1 cellular context compared by ENCODE assay signal in the genomic region with DNA sequence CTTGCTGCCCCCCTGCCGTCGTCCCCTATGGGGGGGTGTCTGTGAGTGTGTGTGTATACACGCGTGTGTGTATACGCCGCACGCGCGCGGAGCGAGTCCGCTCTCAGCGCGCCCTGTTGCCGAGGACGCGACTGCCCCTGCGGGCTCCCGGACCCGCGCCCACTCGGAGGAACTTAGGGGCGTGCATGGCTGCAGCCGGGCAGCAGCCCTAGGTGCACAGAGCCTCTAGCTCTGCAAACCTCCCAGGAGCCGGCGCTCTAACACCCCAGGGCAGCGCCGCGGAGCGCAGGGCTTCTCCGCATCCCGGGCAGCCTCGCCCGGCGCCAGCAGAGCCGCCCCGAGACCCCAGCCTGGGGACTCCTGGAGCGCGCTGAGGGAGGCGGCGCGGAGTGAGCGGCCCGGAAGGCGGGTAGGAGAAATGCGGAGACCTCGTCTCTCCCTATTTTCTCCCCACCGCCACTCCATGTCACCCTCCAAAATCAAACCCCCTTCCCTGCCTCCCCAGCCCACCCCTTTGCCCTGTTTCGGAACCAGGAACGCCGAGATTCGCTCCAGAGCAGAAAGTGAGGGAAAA.
TF ChIP-seq lines count a peak whose summit lies in the region.

No MANE protein-coding gene starts in this region.

TF ChIP-seq in WTC11, 78 proteins besides CTCF, POLR2A, EP300 and RAD21 (continued from another document):
- TF ChIP-seq, protein P1, sequence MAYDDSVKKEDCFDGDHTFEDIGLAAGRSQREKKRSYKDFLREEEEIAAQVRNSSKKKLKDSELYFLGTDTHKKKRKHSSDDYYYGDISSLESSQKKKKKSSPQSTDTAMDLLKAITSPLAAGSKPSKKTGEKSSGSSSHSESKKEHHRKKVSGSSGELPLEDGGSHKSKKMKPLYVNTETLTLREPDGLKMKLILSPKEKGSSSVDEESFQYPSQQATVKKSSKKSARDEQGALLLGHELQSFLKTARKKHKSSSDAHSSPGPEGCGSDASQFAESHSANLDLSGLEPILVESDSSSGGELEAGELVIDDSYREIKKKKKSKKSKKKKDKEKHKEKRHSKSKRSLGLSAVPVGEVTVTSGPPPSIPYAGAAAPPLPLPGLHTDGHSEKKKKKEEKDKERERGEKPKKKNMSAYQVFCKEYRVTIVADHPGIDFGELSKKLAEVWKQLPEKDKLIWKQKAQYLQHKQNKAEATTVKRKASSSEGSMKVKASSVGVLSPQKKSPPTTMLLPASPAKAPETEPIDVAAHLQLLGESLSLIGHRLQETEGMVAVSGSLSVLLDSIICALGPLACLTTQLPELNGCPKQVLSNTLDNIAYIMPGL (CRISPR knock-in tag; IDR thresholded peaks at IDR 0.05): no peak; the same call in 1 of the 2 replicates
- TF ChIP-seq, protein P2, sequence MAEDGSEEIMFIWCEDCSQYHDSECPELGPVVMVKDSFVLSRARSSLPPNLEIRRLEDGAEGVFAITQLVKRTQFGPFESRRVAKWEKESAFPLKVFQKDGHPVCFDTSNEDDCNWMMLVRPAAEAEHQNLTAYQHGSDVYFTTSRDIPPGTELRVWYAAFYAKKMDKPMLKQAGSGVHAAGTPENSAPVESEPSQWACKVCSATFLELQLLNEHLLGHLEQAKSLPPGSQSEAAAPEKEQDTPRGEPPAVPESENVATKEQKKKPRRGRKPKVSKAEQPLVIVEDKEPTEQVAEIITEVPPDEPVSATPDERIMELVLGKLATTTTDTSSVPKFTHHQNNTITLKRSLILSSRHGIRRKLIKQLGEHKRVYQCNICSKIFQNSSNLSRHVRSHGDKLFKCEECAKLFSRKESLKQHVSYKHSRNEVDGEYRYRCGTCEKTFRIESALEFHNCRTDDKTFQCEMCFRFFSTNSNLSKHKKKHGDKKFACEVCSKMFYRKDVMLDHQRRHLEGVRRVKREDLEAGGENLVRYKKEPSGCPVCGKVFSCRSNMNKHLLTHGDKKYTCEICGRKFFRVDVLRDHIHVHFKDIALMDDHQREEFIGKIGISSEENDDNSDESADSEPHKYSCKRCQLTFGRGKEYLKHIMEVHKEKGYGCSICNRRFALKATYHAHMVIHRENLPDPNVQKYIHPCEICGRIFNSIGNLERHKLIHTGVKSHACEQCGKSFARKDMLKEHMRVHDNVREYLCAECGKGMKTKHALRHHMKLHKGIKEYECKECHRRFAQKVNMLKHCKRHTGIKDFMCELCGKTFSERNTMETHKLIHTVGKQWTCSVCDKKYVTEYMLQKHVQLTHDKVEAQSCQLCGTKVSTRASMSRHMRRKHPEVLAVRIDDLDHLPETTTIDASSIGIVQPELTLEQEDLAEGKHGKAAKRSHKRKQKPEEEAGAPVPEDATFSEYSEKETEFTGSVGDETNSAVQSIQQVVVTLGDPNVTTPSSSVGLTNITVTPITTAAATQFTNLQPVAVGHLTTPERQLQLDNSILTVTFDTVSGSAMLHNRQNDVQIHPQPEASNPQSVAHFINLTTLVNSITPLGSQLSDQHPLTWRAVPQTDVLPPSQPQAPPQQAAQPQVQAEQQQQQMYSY (CRISPR knock-in tag; IDR thresholded peaks at IDR 0.05): no peak
- TF ChIP-seq, protein P3, sequence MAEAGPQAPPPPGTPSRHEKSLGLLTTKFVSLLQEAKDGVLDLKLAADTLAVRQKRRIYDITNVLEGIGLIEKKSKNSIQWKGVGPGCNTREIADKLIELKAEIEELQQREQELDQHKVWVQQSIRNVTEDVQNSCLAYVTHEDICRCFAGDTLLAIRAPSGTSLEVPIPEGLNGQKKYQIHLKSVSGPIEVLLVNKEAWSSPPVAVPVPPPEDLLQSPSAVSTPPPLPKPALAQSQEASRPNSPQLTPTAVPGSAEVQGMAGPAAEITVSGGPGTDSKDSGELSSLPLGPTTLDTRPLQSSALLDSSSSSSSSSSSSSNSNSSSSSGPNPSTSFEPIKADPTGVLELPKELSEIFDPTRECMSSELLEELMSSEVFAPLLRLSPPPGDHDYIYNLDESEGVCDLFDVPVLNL (CRISPR knock-in tag; IDR thresholded peaks at IDR 0.05; ENCODE audit: borderline replicate concordance, low read depth): 0 out of 2 replicates have a peak, but pooled peaks have one; percentile 34
- TF ChIP-seq FOXK1 (CRISPR knock-in tag; IDR thresholded peaks at IDR 0.05) (no peak), CREM (CRISPR knock-in tag; IDR thresholded peaks at IDR 0.05) (no peak), ZNF423 (CRISPR knock-in tag; IDR thresholded peaks at IDR 0.05) (peak; percentile 84), CBFB (CRISPR knock-in tag; IDR thresholded peaks at IDR 0.05; ENCODE audit: low read depth) (no peak), TEAD4 (CRISPR knock-in tag; IDR thresholded peaks at IDR 0.05) (no peak), JUN (CRISPR knock-in tag; IDR thresholded peaks at IDR 0.05) (no peak), ZNF219 (CRISPR knock-in tag; IDR thresholded peaks at IDR 0.05; ENCODE audit: borderline replicate concordance) (no peak), ZNF317 (CRISPR knock-in tag; IDR thresholded peaks at IDR 0.05; ENCODE audit: borderline replicate concordance, low read depth) (no peak), SOX15 (CRISPR knock-in tag; IDR thresholded peaks at IDR 0.05) (no peak), ZNF121 (CRISPR knock-in tag; IDR thresholded peaks at IDR 0.05) (no peak), HMGA2 (CRISPR knock-in tag; IDR thresholded peaks at IDR 0.05) (no peak), NR2C2 (CRISPR knock-in tag; IDR thresholded peaks at IDR 0.05) (no peak)
- TF ChIP-seq, protein P4, sequence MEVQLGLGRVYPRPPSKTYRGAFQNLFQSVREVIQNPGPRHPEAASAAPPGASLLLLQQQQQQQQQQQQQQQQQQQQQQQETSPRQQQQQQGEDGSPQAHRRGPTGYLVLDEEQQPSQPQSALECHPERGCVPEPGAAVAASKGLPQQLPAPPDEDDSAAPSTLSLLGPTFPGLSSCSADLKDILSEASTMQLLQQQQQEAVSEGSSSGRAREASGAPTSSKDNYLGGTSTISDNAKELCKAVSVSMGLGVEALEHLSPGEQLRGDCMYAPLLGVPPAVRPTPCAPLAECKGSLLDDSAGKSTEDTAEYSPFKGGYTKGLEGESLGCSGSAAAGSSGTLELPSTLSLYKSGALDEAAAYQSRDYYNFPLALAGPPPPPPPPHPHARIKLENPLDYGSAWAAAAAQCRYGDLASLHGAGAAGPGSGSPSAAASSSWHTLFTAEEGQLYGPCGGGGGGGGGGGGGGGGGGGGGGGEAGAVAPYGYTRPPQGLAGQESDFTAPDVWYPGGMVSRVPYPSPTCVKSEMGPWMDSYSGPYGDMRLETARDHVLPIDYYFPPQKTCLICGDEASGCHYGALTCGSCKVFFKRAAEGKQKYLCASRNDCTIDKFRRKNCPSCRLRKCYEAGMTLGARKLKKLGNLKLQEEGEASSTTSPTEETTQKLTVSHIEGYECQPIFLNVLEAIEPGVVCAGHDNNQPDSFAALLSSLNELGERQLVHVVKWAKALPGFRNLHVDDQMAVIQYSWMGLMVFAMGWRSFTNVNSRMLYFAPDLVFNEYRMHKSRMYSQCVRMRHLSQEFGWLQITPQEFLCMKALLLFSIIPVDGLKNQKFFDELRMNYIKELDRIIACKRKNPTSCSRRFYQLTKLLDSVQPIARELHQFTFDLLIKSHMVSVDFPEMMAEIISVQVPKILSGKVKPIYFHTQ (CRISPR knock-in tag; IDR thresholded peaks at IDR 0.05): no peak
- TF ChIP-seq, protein P5, sequence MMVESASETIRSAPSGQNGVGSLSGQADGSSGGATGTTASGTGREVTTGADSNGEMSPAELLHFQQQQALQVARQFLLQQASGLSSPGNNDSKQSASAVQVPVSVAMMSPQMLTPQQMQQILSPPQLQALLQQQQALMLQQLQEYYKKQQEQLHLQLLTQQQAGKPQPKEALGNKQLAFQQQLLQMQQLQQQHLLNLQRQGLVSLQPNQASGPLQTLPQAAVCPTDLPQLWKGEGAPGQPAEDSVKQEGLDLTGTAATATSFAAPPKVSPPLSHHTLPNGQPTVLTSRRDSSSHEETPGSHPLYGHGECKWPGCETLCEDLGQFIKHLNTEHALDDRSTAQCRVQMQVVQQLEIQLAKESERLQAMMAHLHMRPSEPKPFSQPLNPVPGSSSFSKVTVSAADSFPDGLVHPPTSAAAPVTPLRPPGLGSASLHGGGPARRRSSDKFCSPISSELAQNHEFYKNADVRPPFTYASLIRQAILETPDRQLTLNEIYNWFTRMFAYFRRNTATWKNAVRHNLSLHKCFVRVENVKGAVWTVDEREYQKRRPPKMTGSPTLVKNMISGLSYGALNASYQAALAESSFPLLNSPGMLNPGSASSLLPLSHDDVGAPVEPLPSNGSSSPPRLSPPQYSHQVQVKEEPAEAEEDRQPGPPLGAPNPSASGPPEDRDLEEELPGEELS (CRISPR knock-in tag; IDR thresholded peaks at IDR 0.05): 0 out of 2 replicates have a peak, but pooled peaks have one; percentile 6
- TF ChIP-seq, protein P6, sequence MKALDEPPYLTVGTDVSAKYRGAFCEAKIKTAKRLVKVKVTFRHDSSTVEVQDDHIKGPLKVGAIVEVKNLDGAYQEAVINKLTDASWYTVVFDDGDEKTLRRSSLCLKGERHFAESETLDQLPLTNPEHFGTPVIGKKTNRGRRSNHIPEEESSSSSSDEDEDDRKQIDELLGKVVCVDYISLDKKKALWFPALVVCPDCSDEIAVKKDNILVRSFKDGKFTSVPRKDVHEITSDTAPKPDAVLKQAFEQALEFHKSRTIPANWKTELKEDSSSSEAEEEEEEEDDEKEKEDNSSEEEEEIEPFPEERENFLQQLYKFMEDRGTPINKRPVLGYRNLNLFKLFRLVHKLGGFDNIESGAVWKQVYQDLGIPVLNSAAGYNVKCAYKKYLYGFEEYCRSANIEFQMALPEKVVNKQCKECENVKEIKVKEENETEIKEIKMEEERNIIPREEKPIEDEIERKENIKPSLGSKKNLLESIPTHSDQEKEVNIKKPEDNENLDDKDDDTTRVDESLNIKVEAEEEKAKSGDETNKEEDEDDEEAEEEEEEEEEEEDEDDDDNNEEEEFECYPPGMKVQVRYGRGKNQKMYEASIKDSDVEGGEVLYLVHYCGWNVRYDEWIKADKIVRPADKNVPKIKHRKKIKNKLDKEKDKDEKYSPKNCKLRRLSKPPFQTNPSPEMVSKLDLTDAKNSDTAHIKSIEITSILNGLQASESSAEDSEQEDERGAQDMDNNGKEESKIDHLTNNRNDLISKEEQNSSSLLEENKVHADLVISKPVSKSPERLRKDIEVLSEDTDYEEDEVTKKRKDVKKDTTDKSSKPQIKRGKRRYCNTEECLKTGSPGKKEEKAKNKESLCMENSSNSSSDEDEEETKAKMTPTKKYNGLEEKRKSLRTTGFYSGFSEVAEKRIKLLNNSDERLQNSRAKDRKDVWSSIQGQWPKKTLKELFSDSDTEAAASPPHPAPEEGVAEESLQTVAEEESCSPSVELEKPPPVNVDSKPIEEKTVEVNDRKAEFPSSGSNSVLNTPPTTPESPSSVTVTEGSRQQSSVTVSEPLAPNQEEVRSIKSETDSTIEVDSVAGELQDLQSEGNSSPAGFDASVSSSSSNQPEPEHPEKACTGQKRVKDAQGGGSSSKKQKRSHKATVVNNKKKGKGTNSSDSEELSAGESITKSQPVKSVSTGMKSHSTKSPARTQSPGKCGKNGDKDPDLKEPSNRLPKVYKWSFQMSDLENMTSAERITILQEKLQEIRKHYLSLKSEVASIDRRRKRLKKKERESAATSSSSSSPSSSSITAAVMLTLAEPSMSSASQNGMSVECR (CRISPR knock-in tag; IDR thresholded peaks at IDR 0.05; ENCODE audit: borderline replicate concordance): no peak
- TF ChIP-seq, protein P7, sequence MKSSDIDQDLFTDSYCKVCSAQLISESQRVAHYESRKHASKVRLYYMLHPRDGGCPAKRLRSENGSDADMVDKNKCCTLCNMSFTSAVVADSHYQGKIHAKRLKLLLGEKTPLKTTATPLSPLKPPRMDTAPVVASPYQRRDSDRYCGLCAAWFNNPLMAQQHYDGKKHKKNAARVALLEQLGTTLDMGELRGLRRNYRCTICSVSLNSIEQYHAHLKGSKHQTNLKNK (CRISPR knock-in tag; IDR thresholded peaks at IDR 0.05): no peak
TF ChIP-seq in WTC11: peak in this region for 8.
